Comparison of ENCODE assay signal across 1 cellular context in the genomic region with DNA sequence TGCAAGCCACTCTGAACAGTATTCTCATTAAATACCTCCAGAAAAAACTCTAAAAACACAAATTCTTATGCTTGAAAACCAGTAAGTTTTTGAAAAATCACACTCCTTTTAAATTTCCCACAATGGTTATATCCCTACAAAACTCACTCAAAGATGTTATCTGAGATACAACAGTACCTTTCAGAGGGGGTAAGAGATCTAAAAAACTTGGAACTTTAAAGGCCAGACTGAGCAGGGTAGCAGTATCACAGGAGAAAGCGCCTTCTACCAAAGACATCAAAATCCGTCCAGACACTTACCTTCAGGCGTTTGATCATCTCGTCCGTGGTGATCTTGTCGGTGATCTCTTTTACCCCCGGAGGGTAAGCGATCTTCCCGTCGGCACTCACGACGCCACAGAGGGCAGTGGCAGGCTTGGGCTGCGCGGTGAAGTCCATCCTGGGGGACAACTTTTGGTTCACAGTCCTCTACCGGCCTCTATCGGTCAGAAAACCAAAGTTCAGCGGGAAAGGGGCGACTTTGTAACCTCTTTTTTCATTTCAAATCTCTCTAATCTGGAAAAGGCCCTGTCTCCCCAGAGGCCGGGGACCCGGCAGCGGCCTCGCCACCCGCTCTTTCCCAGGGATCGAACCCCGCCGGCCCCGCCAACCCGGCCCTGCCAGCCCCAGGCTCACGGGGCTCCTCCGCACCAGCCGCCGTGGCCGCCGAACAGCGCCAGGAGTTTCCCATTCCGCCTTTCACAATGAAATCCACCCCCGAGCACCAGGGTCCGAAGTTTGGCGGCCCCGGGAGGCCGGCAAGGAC.
TF ChIP-seq lines count a peak whose summit lies in the region.

No MANE protein-coding gene starts in this region.

TF ChIP-seq in HepG2, 621 proteins besides CTCF, POLR2A, EP300 and RAD21 (continued from another document and continues in another):
- peak; percentile 8; the same call in 1 of the 2 replicates for TF ChIP-seq HNF4A (CRISPR knock-in tag; IDR thresholded peaks at IDR 0.05)
- no peak for TF ChIP-seq AFF4 (CRISPR knock-in tag; IDR thresholded peaks at IDR 0.05)
- TF ChIP-seq, protein P1, sequence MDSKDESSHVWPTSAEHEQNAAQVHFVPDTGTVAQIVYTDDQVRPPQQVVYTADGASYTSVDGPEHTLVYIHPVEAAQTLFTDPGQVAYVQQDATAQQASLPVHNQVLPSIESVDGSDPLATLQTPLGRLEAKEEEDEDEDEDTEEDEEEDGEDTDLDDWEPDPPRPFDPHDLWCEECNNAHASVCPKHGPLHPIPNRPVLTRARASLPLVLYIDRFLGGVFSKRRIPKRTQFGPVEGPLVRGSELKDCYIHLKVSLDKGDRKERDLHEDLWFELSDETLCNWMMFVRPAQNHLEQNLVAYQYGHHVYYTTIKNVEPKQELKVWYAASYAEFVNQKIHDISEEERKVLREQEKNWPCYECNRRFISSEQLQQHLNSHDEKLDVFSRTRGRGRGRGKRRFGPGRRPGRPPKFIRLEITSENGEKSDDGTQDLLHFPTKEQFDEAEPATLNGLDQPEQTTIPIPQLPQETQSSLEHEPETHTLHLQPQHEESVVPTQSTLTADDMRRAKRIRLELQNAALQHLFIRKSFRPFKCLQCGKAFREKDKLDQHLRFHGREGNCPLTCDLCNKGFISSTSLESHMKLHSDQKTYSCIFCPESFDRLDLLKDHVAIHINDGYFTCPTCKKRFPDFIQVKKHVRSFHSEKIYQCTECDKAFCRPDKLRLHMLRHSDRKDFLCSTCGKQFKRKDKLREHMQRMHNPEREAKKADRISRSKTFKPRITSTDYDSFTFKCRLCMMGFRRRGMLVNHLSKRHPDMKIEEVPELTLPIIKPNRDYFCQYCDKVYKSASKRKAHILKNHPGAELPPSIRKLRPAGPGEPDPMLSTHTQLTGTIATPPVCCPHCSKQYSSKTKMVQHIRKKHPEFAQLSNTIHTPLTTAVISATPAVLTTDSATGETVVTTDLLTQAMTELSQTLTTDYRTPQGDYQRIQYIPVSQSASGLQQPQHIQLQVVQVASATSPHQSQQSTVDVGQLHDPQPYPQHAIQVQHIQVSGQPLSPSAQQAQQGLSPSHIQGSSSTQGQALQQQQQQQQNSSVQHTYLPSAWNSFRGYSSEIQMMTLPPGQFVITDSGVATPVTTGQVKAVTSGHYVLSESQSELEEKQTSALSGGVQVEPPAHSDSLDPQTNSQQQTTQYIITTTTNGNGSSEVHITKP (CRISPR knock-in tag; IDR thresholded peaks at IDR 0.05; ENCODE audit: low read depth) = no peak
- peak; percentile 29; the same call in 1 of the 2 replicates for TF ChIP-seq CSRNP1 (CRISPR knock-in tag; IDR thresholded peaks at IDR 0.05)
- TF ChIP-seq ZNF468 (CRISPR knock-in tag; IDR thresholded peaks at IDR 0.05) = no peak
- no peak for TF ChIP-seq ZNF772 (CRISPR knock-in tag; IDR thresholded peaks at IDR 0.05)
- no peak for TF ChIP-seq TP53 (CRISPR knock-in tag; conservative IDR thresholded peaks at IDR 0.05)
- TF ChIP-seq, protein P2, sequence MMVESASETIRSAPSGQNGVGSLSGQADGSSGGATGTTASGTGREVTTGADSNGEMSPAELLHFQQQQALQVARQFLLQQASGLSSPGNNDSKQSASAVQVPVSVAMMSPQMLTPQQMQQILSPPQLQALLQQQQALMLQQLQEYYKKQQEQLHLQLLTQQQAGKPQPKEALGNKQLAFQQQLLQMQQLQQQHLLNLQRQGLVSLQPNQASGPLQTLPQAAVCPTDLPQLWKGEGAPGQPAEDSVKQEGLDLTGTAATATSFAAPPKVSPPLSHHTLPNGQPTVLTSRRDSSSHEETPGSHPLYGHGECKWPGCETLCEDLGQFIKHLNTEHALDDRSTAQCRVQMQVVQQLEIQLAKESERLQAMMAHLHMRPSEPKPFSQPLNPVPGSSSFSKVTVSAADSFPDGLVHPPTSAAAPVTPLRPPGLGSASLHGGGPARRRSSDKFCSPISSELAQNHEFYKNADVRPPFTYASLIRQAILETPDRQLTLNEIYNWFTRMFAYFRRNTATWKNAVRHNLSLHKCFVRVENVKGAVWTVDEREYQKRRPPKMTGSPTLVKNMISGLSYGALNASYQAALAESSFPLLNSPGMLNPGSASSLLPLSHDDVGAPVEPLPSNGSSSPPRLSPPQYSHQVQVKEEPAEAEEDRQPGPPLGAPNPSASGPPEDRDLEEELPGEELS (CRISPR knock-in tag; IDR thresholded peaks at IDR 0.05) = no peak
- TF ChIP-seq MXD4 (CRISPR knock-in tag; IDR thresholded peaks at IDR 0.05) = peak; percentile 37; the same call in 1 of the 2 replicates
- TF ChIP-seq JDP2 (CRISPR knock-in tag; IDR thresholded peaks at IDR 0.05; ENCODE audit: borderline replicate concordance) = no peak
- no peak for TF ChIP-seq ZNF343 (CRISPR knock-in tag; IDR thresholded peaks at IDR 0.05)
- TF ChIP-seq TOPORS (CRISPR knock-in tag; IDR thresholded peaks at IDR 0.05) = no peak
- no peak for TF ChIP-seq TBL1XR1 (IDR thresholded peaks at IDR 0.05; ENCODE audit: borderline replicate concordance, low read length, partially characterized antibody)
- TF ChIP-seq, protein P3, sequence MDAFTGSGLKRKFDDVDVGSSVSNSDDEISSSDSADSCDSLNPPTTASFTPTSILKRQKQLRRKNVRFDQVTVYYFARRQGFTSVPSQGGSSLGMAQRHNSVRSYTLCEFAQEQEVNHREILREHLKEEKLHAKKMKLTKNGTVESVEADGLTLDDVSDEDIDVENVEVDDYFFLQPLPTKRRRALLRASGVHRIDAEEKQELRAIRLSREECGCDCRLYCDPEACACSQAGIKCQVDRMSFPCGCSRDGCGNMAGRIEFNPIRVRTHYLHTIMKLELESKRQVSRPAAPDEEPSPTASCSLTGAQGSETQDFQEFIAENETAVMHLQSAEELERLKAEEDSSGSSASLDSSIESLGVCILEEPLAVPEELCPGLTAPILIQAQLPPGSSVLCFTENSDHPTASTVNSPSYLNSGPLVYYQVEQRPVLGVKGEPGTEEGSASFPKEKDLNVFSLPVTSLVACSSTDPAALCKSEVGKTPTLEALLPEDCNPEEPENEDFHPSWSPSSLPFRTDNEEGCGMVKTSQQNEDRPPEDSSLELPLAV (CRISPR knock-in tag; conservative IDR thresholded peaks at IDR 0.05; ENCODE audit: low read depth) = no peak
- TF ChIP-seq, protein P4, sequence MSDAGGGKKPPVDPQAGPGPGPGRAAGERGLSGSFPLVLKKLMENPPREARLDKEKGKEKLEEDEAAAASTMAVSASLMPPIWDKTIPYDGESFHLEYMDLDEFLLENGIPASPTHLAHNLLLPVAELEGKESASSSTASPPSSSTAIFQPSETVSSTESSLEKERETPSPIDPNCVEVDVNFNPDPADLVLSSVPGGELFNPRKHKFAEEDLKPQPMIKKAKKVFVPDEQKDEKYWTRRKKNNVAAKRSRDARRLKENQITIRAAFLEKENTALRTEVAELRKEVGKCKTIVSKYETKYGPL (CRISPR knock-in tag; IDR thresholded peaks at IDR 0.05) = no peak
- TF ChIP-seq ZBTB37 (CRISPR knock-in tag; IDR thresholded peaks at IDR 0.05) = 0 out of 2 replicates have a peak, but pooled peaks have one; percentile 33
- peak; percentile 27; the same call in 1 of the 2 replicates for TF ChIP-seq IKZF5 (CRISPR knock-in tag; IDR thresholded peaks at IDR 0.05)
- TF ChIP-seq HOXA3 (CRISPR knock-in tag; IDR thresholded peaks at IDR 0.05) = peak; percentile 48
- no peak for TF ChIP-seq ZNF878 (CRISPR knock-in tag; IDR thresholded peaks at IDR 0.05)
- no peak for TF ChIP-seq SNRNP70 (IDR thresholded peaks at IDR 0.05; ENCODE audit: low read depth, low read length)
- TF ChIP-seq ZNF414 (CRISPR knock-in tag; IDR thresholded peaks at IDR 0.05) = no peak
- no peak for TF ChIP-seq ETV5 (CRISPR knock-in tag; IDR thresholded peaks at IDR 0.05; ENCODE audit: borderline replicate concordance)
- TF ChIP-seq, protein P5, sequence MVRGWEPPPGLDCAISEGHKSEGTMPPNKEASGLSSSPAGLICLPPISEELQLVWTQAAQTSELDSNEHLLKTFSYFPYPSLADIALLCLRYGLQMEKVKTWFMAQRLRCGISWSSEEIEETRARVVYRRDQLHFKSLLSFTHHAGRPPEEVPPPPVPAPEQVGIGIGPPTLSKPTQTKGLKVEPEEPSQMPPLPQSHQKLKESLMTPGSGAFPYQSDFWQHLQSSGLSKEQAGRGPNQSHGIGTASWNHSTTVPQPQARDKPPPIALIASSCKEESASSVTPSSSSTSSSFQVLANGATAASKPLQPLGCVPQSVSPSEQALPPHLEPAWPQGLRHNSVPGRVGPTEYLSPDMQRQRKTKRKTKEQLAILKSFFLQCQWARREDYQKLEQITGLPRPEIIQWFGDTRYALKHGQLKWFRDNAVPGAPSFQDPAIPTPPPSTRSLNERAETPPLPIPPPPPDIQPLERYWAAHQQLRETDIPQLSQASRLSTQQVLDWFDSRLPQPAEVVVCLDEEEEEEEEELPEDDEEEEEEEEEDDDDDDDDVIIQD (CRISPR knock-in tag; IDR thresholded peaks at IDR 0.05; ENCODE audit: low read depth) = 0 out of 2 replicates have a peak, but pooled peaks have one; percentile 46
- TF ChIP-seq CCDC6 (CRISPR knock-in tag; IDR thresholded peaks at IDR 0.05) = 0 out of 2 replicates have a peak, but pooled peaks have one; percentile 9
- no peak for TF ChIP-seq HNRNPK (IDR thresholded peaks at IDR 0.05; ENCODE audit: low read depth, low read length, poor library complexity, severe bottlenecking)
